Comparison of ENCODE assay signal across 12 cellular contexts in genomic region chr13:114045113-114045735, GRCh38.
DNase-seq lines count a peak whose midpoint lies in the region; ATAC-seq lines count a peak whose summit lies in the region.
"Had no signal": no experiment of that assay in that cellular context is flagged by ENCODE, and none has a peak within 500 bp of the region (broad histone marks: within the 10 kb centered on the region; RNA-seq: fewer than 3 reads in every experiment).

No MANE protein-coding gene starts in this region.

- no peaks in the 10 kb centered on the region for H3K36me3 Mint-ChIP-seq in T-helper 17 cell (ENCODE audit: low read depth)
- peaks cover 42% of the 10 kb centered on the region for H3K36me3 Mint-ChIP-seq in stimulated activated memory B cell treated with anti-CD40 and anti-IgM and Interleukin-4, amounts not matched to agents 10 μg/mL and 1 μg/mL and 100 μg/mL, for 72 hours

- peaks cover 2% of the 10 kb centered on the region for H3K9me3 Mint-ChIP-seq in stimulated activated memory B cell treated with anti-CD40 and anti-IgM and Interleukin-4, amounts not matched to agents 10 μg/mL and 1 μg/mL and 100 μg/mL, for 72 hours

- no peaks in the 10 kb centered on the region for H3K27me3 ChIP-seq in HUES64 (ENCODE audit: insufficient read depth, low read length)

- H3K27me3 Mint-ChIP-seq in T-helper 17 cell: no peaks in the 10 kb centered on the region
- H3K27me3 Mint-ChIP-seq in stimulated activated memory B cell treated with anti-CD40 and anti-IgM and Interleukin-4, amounts not matched to agents 10 μg/mL and 1 μg/mL and 100 μg/mL, for 72 hours: no peaks in the 10 kb centered on the region

- no peak overlapping the region for H3K9ac ChIP-seq in HUES64 (ENCODE audit: low read depth, low read length)
- H3K9ac ChIP-seq: SK-N-SH had no signal

- H3K36me3 ChIP-seq in HUES64 (ENCODE audit: insufficient read depth, low read length): no peaks in the 10 kb centered on the region

- ATAC-seq in T-helper 17 cell: no peak
- no peak for ATAC-seq in stimulated activated memory B cell treated with anti-CD40 and anti-IgM and Interleukin-4, amounts not matched to agents 10 μg/mL and 1 μg/mL and 100 μg/mL, for 72 hours
- ATAC-seq in HG03139 (IDR thresholded peaks at IDR 0.05; ENCODE audit: unreplicated experiment): no peak
- no peak for ATAC-seq in HG03045 (IDR thresholded peaks at IDR 0.05; ENCODE audit: unreplicated experiment)

- H3K9me3 ChIP-seq in HUES64 (ENCODE audit: insufficient read depth, low read depth, low read length) (no peaks in the 10 kb centered on the region), T-helper 17 cell (ENCODE audit: control insufficient read depth, low read length, poor library complexity, severe bottlenecking) (no peaks in the 10 kb centered on the region)
- H3K9me3 ChIP-seq: SK-N-SH had no signal

- H3K27ac ChIP-seq in HUES64 (ENCODE audit: low read depth, low read length): peak overlapping the region; percentile 41; the same call in 1 of the 2 replicates

- H3K4me3 ChIP-seq in HUES64 (ENCODE audit: low read length): no peak overlapping the region

- intact Hi-C loops in head of caudate nucleus (cut with DNase I): no loop called here

- H3K4me1 Mint-ChIP-seq in T-helper 17 cell: peaks cover 46% of the 10 kb centered on the region
- H3K4me1 Mint-ChIP-seq in stimulated activated memory B cell treated with anti-CD40 and anti-IgM and Interleukin-4, amounts not matched to agents 10 μg/mL and 1 μg/mL and 100 μg/mL, for 72 hours: peaks cover 69% of the 10 kb centered on the region

- H3K27ac Mint-ChIP-seq in T-helper 17 cell: peak overlapping the region; percentile 82
- H3K27ac Mint-ChIP-seq in stimulated activated memory B cell treated with anti-CD40 and anti-IgM and Interleukin-4, amounts not matched to agents 10 μg/mL and 1 μg/mL and 100 μg/mL, for 72 hours: peak overlapping the region; percentile 88

- H3K4me1 ChIP-seq in HUES64 (ENCODE audit: insufficient read depth, low read length): no peaks in the 10 kb centered on the region

- H3K4me3 Mint-ChIP-seq in T-helper 17 cell: peak overlapping the region; percentile 28
- H3K4me3 Mint-ChIP-seq in stimulated activated memory B cell treated with anti-CD40 and anti-IgM and Interleukin-4, amounts not matched to agents 10 μg/mL and 1 μg/mL and 100 μg/mL, for 72 hours: no peak overlapping the region

- no peak for DNase-seq in T-helper 17 cell
- DNase-seq in head of caudate nucleus: peak in 28 of 42 donors; percentile 33 to 82 (median 65)
- DNase-seq in D341Med (ENCODE audit: low spot score): no peak
- DNase-seq: activated CD4-positive, alpha-beta T cell treated with anti-CD3 and anti-CD28 coated beads for 4 hours; DMS79; NCI-H1417; NCI-H748 treated with DMSO at 0.1 percent for 48 hours; SK-N-SH had no signal

- 58% methylated on average over 20 of the region's 21 CpGs for WGBS in HUES64

Comparison
In these comparisons a context has a peak if more than half of its experiments do, and no peak if none do; other contexts are left out.
1. DNase-seq: peak in head of caudate nucleus (28 of 42); none in T-helper 17 cell (0 of 3) and D341Med (single experiment).